Comparison of ENCODE assay signal across 10 cellular contexts in the genomic region with DNA sequence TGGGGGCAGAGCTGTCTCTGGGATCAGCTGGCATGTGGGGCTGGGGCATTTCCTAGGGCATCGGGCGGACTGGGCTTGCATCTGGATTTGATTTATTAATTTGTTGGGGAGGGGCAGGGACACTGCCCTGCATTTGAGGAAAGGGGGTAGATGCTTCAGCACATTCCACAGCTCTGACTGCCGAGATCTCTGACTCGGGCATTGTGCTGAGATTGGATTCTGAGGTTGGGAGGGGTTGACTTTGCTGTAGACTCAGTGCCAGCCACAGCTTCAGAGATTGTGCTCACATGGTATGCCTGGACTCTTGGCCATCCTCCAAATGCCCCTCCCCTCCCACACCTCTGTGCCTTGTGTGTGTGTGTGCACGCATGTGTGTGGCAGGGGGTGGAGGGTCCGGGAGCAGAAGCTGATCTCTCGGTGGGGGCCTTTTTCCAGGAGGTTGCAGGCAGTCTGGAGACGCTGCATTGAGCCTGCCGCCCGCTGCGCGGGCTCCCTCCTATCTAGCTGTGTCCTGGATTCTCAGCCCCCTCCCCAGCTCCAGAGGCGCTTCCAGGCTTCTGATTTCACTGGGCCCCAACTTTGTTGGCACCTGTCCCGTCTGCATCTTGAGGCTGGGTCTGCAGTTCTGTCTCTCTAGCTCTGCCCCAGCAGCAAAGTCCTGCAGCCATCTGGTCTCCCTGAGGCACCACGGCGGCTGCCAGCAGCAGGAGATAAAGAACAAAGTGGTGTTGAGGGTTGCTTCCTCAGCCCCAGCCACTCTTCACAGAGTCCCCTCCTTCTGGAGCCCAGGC. TPM values are rescaled to one million over a fixed set of nuclear protein-coding genes. Genes with fewer than 3 reads are reported as not detected.
DNase-seq lines count a peak whose midpoint lies in the region; TF ChIP-seq lines count a peak whose summit lies in the region.
"Had no signal": no experiment of that assay in that cellular context is flagged by ENCODE, and none has a peak within 500 bp of the region (broad histone marks: within the 10 kb centered on the region; RNA-seq: fewer than 3 reads in every experiment).

No MANE protein-coding gene starts in this region.

- H3K27me3 ChIP-seq in kidney epithelial cell (ENCODE audit: control insufficient read depth, insufficient read depth, low read length): no peaks in the 10 kb centered on the region
- no peaks in the 10 kb centered on the region for H3K27me3 ChIP-seq in thyroid gland

- H3K4me3 ChIP-seq in astrocyte of the spinal cord (ENCODE audit: low read depth, low read length): no peak overlapping the region
- H3K4me3 ChIP-seq in kidney epithelial cell (ENCODE audit: low read depth, low read length): no peak overlapping the region
- no peak overlapping the region for H3K4me3 ChIP-seq in thyroid gland (replicated peaks in 1 of 3)
- H3K4me3 ChIP-seq: lung had no signal

- peaks cover 7% of the 10 kb centered on the region for H3K36me3 ChIP-seq in kidney epithelial cell (ENCODE audit: control insufficient read depth, insufficient read depth, low read length)
- peaks cover 30 to 41% of the 10 kb centered on the region in 2 donors for H3K36me3 ChIP-seq in thyroid gland

- in situ Hi-C loops in astrocyte of the spinal cord (cut with HindIII; ENCODE audit: low sequenced_read_pairs): no loop called here

- TF ChIP-seq POLR2A in thyroid gland (IDR thresholded peaks at IDR 0.05): peak in 1 of 2 donors; percentile 22

- WGBS in thyroid gland, 2 donors: 26 to 39% methylated on average over 11 to 14 of the region's 16 CpGs

- H3K4me1 ChIP-seq in thyroid gland: peaks cover 36 to 76% of the 10 kb centered on the region in 2 donors

- peak; percentile 42 for DNase-seq in NCI-H2171 treated with DMSO at 0.1 percent for 48 hours (lab: John Stamatoyannopoulos, UW)
- no peak for DNase-seq in NCI-H2171 (lab: John Stamatoyannopoulos, UW)
- peak; percentile 76 for DNase-seq in astrocyte of the spinal cord (ENCODE audit: low read depth, low spot score)
- DNase-seq in kidney epithelial cell (ENCODE audit: low read depth): peak; percentile 42
- peak; percentile 80 for DNase-seq in thyroid gland
- no peak for DNase-seq in NCI-H526 (lab: John Stamatoyannopoulos, UW)
- DNase-seq in GM20000 (ENCODE audit: low spot score): no peak
- DNase-seq in COLO668 (lab: John Stamatoyannopoulos, UW; ENCODE audit: unreplicated experiment): no peak
- DNase-seq: activated CD4-positive, CD25-positive, alpha-beta regulatory T cell treated with anti-CD3 and anti-CD28 coated beads, Interleukin-2, amount 50 U/mL, for 72 hours had no signal

- intact Hi-C loops in thyroid gland (cut with DNase I): no loop called here

- TF ChIP-seq CTCF in astrocyte of the spinal cord (IDR thresholded peaks at IDR 0.05; ENCODE audit: low read depth, low read length) (no peak), kidney epithelial cell (IDR thresholded peaks at IDR 0.05; ENCODE audit: insufficient read depth, low read length, poor library complexity, severe bottlenecking) (no peak), thyroid gland (IDR thresholded peaks at IDR 0.05) (no peak), GM20000 (IDR thresholded peaks at IDR 0.05; ENCODE audit: extremely low read depth, missing control alignments) (no peak)

- peak overlapping the region; percentile 65 to 74 (median 67) for H3K27ac ChIP-seq in thyroid gland

- no peaks in the 10 kb centered on the region for H3K9me3 ChIP-seq in thyroid gland

RNA-seq across cellular contexts. Expression of gene IGFBP4, which starts 14.9 kb away (rescaled TPM):
- total RNA-seq in kidney epithelial cell (53.6 and 59.8 TPM in 2 replicates), thyroid gland (100 to 1,000 TPM; 234 to 334 (median 274) TPM)

RNA-seq across cellular contexts. Expression of gene TOP2A, which starts 40.5 kb away (rescaled TPM):
- 14.9 and 17.4 TPM in 2 replicates for total RNA-seq in kidney epithelial cell
- total RNA-seq in thyroid gland: 1 to 10 TPM in 3 of 4 donors, under 1 TPM in 1; 0.20 to 5.2 (median 2.2) TPM

RNA-seq across cellular contexts. Expression of gene TNS4, which starts 43.2 kb away (rescaled TPM):
- 0.34 TPM in 1 of 2 replicates, not detected in the other for total RNA-seq in kidney epithelial cell
- 10 to 100 TPM in 2 of 4 donors, 1 to 10 TPM in 2; 5.4 to 24.7 (median 16.2) TPM for total RNA-seq in thyroid gland

Comparison
In these comparisons a context has a peak if more than half of its experiments do, and no peak if none do; other contexts are left out.
1. DNase-seq: peak in NCI-H2171 treated with DMSO at 0.1 percent for 48 hours (single experiment), astrocyte of the spinal cord (single experiment), kidney epithelial cell (single experiment) and thyroid gland (2 of 2); none in NCI-H2171 (single experiment), NCI-H526 (0 of 2), GM20000 (single experiment) and COLO668 (single experiment).